Comparison of ENCODE assay signal across 8 cellular contexts in genomic region chr2:130920417-130921030, GRCh38.
DNase-seq lines count a peak whose midpoint lies in the region; ATAC-seq and TF ChIP-seq lines count a peak whose summit lies in the region.

No MANE protein-coding gene starts in this region.

- no peaks in the 10 kb centered on the region for H3K4me1 Mint-ChIP-seq in chondrocyte (ENCODE audit: low read depth)

- no peak for DNase-seq in Right ventricle myocardium inferior (ENCODE audit: missing footprints)
- no peak for DNase-seq in cardiac septum (ENCODE audit: low spot score)
- DNase-seq in NCI-H2171 (lab: John Stamatoyannopoulos, UW): peak; percentile 25
- peak; percentile 31 for DNase-seq in activated CD4-positive, alpha-beta T cell treated with anti-CD3 and anti-CD28 coated beads for 1 hour
- no peak for DNase-seq in chondrocyte (ENCODE audit: low spot score)
- DNase-seq in left lobe of liver (ENCODE audit: low spot score): peak; percentile 59
- peak in 2 of 3 donors; percentile 27 to 46 for DNase-seq in stimulated activated CD4-positive, alpha-beta T cell treated with anti-CD3 and anti-CD28 coated beads, TNF-alpha, amount 100 ng/mL, for 1 hour (ENCODE audit: low read depth in 3 of 3, low spot score in 1 of 3)

- intact Hi-C loops in Right ventricle myocardium inferior (cut with DNase I): loop anchor here (1.0 kb wide), 1 partner anchor 122 kb away; no protein-coding TSS in a partner anchor
- intact Hi-C loops in cardiac septum (cut with DNase I): loop anchor here (1.0 kb wide), 1 partner anchor 122 kb away; no protein-coding TSS in a partner anchor

- no peaks in the 10 kb centered on the region for H3K36me3 Mint-ChIP-seq in chondrocyte (ENCODE audit: low read depth)

- no peaks in the 10 kb centered on the region for H3K9me3 Mint-ChIP-seq in chondrocyte (ENCODE audit: low read depth)

- H3K4me3 Mint-ChIP-seq in chondrocyte (ENCODE audit: unreplicated experiment): no peak overlapping the region

- H3K27ac Mint-ChIP-seq in chondrocyte (ENCODE audit: unreplicated experiment): no peak overlapping the region

- ATAC-seq in Right ventricle myocardium inferior (peak; percentile 46), left lobe of liver (peak; percentile 95), HG03469 (IDR thresholded peaks at IDR 0.05; ENCODE audit: unreplicated experiment) (no peak)

- peak; percentile 88 for TF ChIP-seq CTCF in chondrocyte (IDR thresholded peaks at IDR 0.05)

- no peaks in the 10 kb centered on the region for H3K27me3 Mint-ChIP-seq in chondrocyte (ENCODE audit: low read depth)

Comparison
In these comparisons a context has a peak if more than half of its experiments do, and no peak if none do; other contexts are left out.
1. DNase-seq: peak in NCI-H2171 (single experiment), activated CD4-positive, alpha-beta T cell treated with anti-CD3 and anti-CD28 coated beads for 1 hour (single experiment), left lobe of liver (single experiment) and stimulated activated CD4-positive, alpha-beta T cell treated with anti-CD3 and anti-CD28 coated beads, TNF-alpha, amount 100 ng/mL, for 1 hour (2 of 3); none in Right ventricle myocardium inferior (single experiment), cardiac septum (single experiment) and chondrocyte (single experiment).